Comparison of ENCODE assay signal across 9 cellular contexts in the genomic region with DNA sequence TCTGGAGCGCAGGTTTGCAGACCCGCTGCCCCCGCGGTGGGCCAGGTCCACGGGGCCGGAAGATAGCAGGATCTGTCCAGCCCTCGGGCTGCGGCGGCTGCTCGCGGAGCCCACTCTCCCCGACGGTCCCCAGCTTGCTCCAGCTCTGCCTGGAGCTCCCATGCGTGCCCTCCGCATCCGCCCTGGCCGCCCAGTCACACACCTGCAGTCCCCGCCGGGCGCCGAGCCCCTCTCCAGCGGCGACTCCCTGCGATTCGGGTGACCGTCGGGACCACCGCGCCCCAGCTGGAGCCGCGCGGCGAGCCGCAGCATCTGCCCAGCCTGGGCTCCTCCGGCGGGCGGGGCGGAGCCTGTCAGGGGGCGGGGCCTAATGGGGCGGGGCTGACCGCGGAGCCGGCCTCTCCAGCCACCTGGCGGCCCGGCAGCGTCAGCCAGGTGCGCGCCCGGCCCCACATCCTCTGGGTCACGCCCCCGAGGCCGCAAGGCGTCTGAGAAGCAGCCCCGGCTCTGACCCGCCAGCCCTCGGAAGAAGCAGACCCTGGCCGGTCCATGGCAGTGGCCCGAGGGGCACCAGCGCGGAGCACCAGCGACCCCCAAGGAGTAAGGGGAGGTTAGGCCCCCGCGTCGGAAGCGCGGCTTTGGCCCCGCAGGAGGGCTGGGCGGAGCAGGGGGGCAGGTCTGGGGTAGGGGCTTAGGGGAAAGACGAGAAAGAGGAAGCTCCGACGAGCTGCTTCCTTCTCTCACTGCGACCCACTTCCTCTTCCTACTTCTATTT. TPM values are rescaled to one million over a fixed set of nuclear protein-coding genes. Genes with fewer than 3 reads are reported as not detected.
DNase-seq lines count a peak whose midpoint lies in the region; ATAC-seq and TF ChIP-seq lines count a peak whose summit lies in the region.
"Had no signal": no experiment of that assay in that cellular context is flagged by ENCODE, and none has a peak within 500 bp of the region (broad histone marks: within the 10 kb centered on the region; RNA-seq: fewer than 3 reads in every experiment).

A gene with protein sequence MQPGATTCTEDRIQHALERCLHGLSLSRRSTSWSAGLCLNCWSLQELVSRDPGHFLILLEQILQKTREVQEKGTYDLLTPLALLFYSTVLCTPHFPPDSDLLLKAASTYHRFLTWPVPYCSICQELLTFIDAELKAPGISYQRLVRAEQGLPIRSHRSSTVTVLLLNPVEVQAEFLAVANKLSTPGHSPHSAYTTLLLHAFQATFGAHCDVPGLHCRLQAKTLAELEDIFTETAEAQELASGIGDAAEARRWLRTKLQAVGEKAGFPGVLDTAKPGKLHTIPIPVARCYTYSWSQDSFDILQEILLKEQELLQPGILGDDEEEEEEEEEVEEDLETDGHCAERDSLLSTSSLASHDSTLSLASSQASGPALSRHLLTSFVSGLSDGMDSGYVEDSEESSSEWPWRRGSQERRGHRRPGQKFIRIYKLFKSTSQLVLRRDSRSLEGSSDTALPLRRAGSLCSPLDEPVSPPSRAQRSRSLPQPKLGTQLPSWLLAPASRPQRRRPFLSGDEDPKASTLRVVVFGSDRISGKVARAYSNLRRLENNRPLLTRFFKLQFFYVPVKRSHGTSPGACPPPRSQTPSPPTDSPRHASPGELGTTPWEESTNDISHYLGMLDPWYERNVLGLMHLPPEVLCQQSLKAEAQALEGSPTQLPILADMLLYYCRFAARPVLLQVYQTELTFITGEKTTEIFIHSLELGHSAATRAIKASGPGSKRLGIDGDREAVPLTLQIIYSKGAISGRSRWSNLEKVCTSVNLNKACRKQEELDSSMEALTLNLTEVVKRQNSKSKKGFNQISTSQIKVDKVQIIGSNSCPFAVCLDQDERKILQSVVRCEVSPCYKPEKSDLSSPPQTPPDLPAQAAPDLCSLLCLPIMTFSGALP (minus strand): TSS at position 314 of the 775 bp plus-strand sequence. CDS start 54,213 bp downstream, outside the sequence.

- DNase-seq in D341Med (ENCODE audit: low spot score) = peak; percentile 38
- DNase-seq in NCI-H748 (lab: John Stamatoyannopoulos, UW; ENCODE audit: unreplicated experiment) = peak; percentile 93
- DNase-seq in activated T-cell treated with anti-CD3 and anti-CD28 coated beads, Interleukin-2, amount 50 U/mL, for 1 hour = peak; percentile 94
- DNase-seq in right atrium auricular region (ENCODE audit: low spot score) = no peak
- peak; percentile 97 for DNase-seq in spleen
- DNase-seq in WERI-Rb-1 = no peak
- no peak for DNase-seq in foreskin melanocyte

- intact Hi-C loops in spleen (cut with DNase I; ENCODE audit: low total_unique reads) = no loop called here

- H3K4me3 ChIP-seq in right atrium auricular region (peak within 1 kb of the TSS; percentile 25 to 48), spleen (peak within 1 kb of the TSS; percentile 66 to 97 (median 72)), WERI-Rb-1 (ENCODE audit: low read depth, low read length) (no peak within 1 kb of the TSS)

- H3K9me3 ChIP-seq in right atrium auricular region = peaks cover 0 to 9% of the 10 kb centered on the region in 2 donors
- H3K9me3 ChIP-seq in spleen = peaks cover 0 to 21% (median 11%) of the 10 kb centered on the region in 8 donors
- H3K9me3 ChIP-seq in WERI-Rb-1 (ENCODE audit: severe bottlenecking) = no peaks in the 10 kb centered on the region

- TF ChIP-seq CTCF in right atrium auricular region (IDR thresholded peaks at IDR 0.05) = no peak
- peak; percentile 24 to 74 (median 47) for TF ChIP-seq CTCF in spleen (IDR thresholded peaks at IDR 0.05 in 8 of 11, conservative IDR thresholded peaks at IDR 0.05 in 3 of 11)
- no peak for TF ChIP-seq CTCF in WERI-Rb-1 (IDR thresholded peaks at IDR 0.05; ENCODE audit: low read depth, low read length)

- H3K27me3 ChIP-seq in right atrium auricular region (peaks cover 9 to 10% of the 10 kb centered on the region in 2 donors), spleen (replicated peaks in 1 of 7) (peaks cover 0 to 18% (median 10%) of the 10 kb centered on the region in 7 donors), WERI-Rb-1 (ENCODE audit: insufficient read depth, low read depth, severe bottlenecking) (no peaks in the 10 kb centered on the region)

- H3K36me3 ChIP-seq in right atrium auricular region (no peaks in the 10 kb centered on the region), spleen (peaks cover 0 to 10% (median 0%) of the 10 kb centered on the region in 6 donors), WERI-Rb-1 (no peaks in the 10 kb centered on the region)

- H3K27ac ChIP-seq in right atrium auricular region = peak within 1 kb of the TSS; percentile 61 to 66
- peak within 1 kb of the TSS; percentile 84 to 98 (median 94) for H3K27ac ChIP-seq in spleen
- H3K27ac ChIP-seq in WERI-Rb-1 = no peak within 1 kb of the TSS

- peaks cover 0 to 8% of the 10 kb centered on the region in 2 donors for H3K4me1 ChIP-seq in right atrium auricular region
- H3K4me1 ChIP-seq in spleen = peaks cover 3 to 85% (median 45%) of the 10 kb centered on the region in 6 donors

- 1 to 3% (median 1%) methylated on average over 29 to 72 of the region's 72 CpGs for WGBS in spleen, 5 donors

- peak; percentile 79 for ATAC-seq in GM21723 (IDR thresholded peaks at IDR 0.05; ENCODE audit: unreplicated experiment)

- peak in 1 of 3 donors; percentile 30 for TF ChIP-seq POLR2A in spleen (IDR thresholded peaks at IDR 0.05)

RNA-seq across cellular contexts. Expression of the gene that starts here (rescaled TPM):
- total RNA-seq in right atrium auricular region = 1 to 10 TPM; 5.0 to 7.5 TPM
- total RNA-seq in spleen = 100 to 1,000 TPM in 1 of 7 donors, 10 to 100 TPM in 6; 46.1 to 110 (median 79.1) TPM
- polyA plus RNA-seq in spleen = 10 to 100 TPM in 2 of 3 donors, 1 to 10 TPM in 1; 8.5 to 18.2 (median 12.3) TPM
- total RNA-seq: glomerular endothelial cell had no signal

Comparison
In these comparisons a context has a peak if more than half of its experiments do, and no peak if none do; other contexts are left out.
1. RNA of the gene that starts here (total RNA-seq): 46.1 to 110 TPM in spleen; 5.0 to 7.5 TPM in right atrium auricular region; every median in the first group is over 4 times any median in the second.
2. DNase-seq: peak in D341Med (single experiment), NCI-H748 (single experiment), activated T-cell treated with anti-CD3 and anti-CD28 coated beads, Interleukin-2, amount 50 U/mL, for 1 hour (single experiment) and spleen (single experiment); none in right atrium auricular region (single experiment), WERI-Rb-1 (single experiment) and foreskin melanocyte (single experiment).
3. CTCF ChIP-seq: peak in spleen (11 of 11); none in right atrium auricular region (0 of 2) and WERI-Rb-1 (single experiment).